21 cellular contexts compared by ENCODE assay signal in the genomic region with DNA sequence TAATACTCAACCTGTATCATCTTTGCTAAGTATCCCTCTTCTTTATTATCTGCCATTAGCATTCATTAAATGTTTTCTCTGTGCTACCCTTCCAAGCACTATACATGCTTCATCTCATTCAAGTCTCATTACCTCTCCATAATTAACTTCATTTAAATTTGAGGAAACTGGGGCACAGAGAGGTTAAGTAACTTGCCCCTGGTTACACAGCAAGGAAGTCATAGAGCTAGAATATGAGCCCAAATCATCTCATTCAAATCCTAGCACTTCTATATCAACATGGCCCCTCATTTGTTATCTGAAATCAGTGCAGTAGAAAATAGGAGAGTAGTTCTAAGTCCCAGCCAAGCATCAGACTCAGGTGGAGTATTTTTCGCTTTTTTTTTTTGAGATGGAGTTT.
"Had no signal": no experiment of that assay in that cellular context is flagged by ENCODE, and none has a peak within 500 bp of the region (broad histone marks: within the 10 kb centered on the region; RNA-seq: fewer than 3 reads in every experiment).

No MANE protein-coding gene starts in this region.

- H3K4me2 ChIP-seq: hepatocyte, smooth muscle cell had no signal

- H3K27me3 Mint-ChIP-seq: memory B cell, type B pancreatic cell had no signal

- H3K4me3 Mint-ChIP-seq: endodermal cell, memory B cell, mesothelial cell of epicardium, natural killer cell, neural crest cell, type B pancreatic cell had no signal

- H3K4me1 ChIP-seq: foreskin keratinocyte, uterus had no signal

- H3K36me3 ChIP-seq: uterus had no signal

- DNase-seq: effector CD4-positive, alpha-beta T cell; endodermal cell; erythroblast; foreskin keratinocyte; head of caudate nucleus; kidney; left cardiac atrium; left ventricle myocardium inferior; lower lobe of right lung; natural killer cell; posterior cingulate gyrus; stimulated activated CD4-positive, alpha-beta T cell treated with anti-CD3 and anti-CD28 coated beads, Interleukin-2, amount 100 ng/mL, for 48 hours; stimulated activated naive CD4-positive, alpha-beta T cell treated with Interleukin-2 at 50 U/mL for 16 hours; uterus had no signal

- H3K9me3 ChIP-seq: left ventricle myocardium inferior, lower lobe of right lung, right atrium auricular region, uterus had no signal

- ATAC-seq: foreskin keratinocyte, left cardiac atrium, lower lobe of right lung, natural killer cell had no signal

- H3K4me3 ChIP-seq: hepatocyte, left ventricle myocardium inferior, lower lobe of right lung, right atrium auricular region, smooth muscle cell, uterus had no signal

- H3K27ac Mint-ChIP-seq: endodermal cell, memory B cell, mesothelial cell of epicardium, natural killer cell, type B pancreatic cell had no signal

- H3K27me3 ChIP-seq: foreskin keratinocyte, hepatocyte, right atrium auricular region, uterus had no signal

- H3K27ac ChIP-seq: foreskin keratinocyte, hepatocyte, lower lobe of right lung, uterus had no signal

- H2AFZ ChIP-seq: hepatocyte had no signal

- H3K9me3 Mint-ChIP-seq: endodermal cell, memory B cell, mesothelial cell of epicardium, natural killer cell, neural crest cell, type B pancreatic cell had no signal
